Comparison of ENCODE assay signal across 1 cellular context in genomic region chr15:28923726-28924280, GRCh38.
TF ChIP-seq lines count a peak whose summit lies in the region.

No MANE protein-coding gene starts in this region.

TF ChIP-seq in K562, 482 proteins besides CTCF, POLR2A, EP300 and RAD21:
- TF ChIP-seq ATF3 (IDR thresholded peaks at IDR 0.05) (peak; percentile 18; the same call in 1 of the 2 replicates), ATF3 (CRISPR knock-in tag; conservative IDR thresholded peaks at IDR 0.05) (no peak), CREM (IDR thresholded peaks at IDR 0.05; ENCODE audit: low read depth) (no peak)
TF ChIP-seq in K562: peak in this region for 1.
